In genomic region chr3:45534580-45535080, GRCh38 we compare ENCODE assay signal across 14 cellular contexts.
"Had no signal": no experiment of that assay in that cellular context is flagged by ENCODE, and none has a peak within 500 bp of the region (broad histone marks: within the 10 kb centered on the region; RNA-seq: fewer than 3 reads in every experiment).

No MANE protein-coding gene starts in this region.

- H3K36me3 ChIP-seq: ovary, thoracic aorta had no signal

- H3K4me3 Mint-ChIP-seq: activated naive CD8-positive, alpha-beta T cell treated with anti-CD3 and anti-CD28 coated beads for 36 hours; activated T-helper 1 cell treated with anti-CD3 and anti-CD28 coated beads, Interleukin-12 subunit alpha, Interleukin-12 subunit beta, Interleukin-2, Interleukin-4 antibody, amounts not matched to agents 30 ng/mL and 10 ng/mL and 1 ng/mL, durations not matched to agents 14 hours and 24 hours and 36 hours; mesothelial cell of epicardium; neural crest cell; stimulated activated naive CD8-positive, alpha-beta T cell treated with anti-CD3 and anti-CD28 coated beads, Interleukin-15, amount 100 ng/mL, for 72 hours had no signal

- H3K4me3 ChIP-seq: ovary, thoracic aorta had no signal

- H3K9me3 Mint-ChIP-seq: activated naive CD8-positive, alpha-beta T cell treated with anti-CD3 and anti-CD28 coated beads for 36 hours; activated T-helper 1 cell treated with anti-CD3 and anti-CD28 coated beads, Interleukin-12 subunit alpha, Interleukin-12 subunit beta, Interleukin-2, Interleukin-4 antibody, amounts not matched to agents 30 ng/mL and 10 ng/mL and 1 ng/mL, durations not matched to agents 14 hours and 24 hours and 36 hours; mesothelial cell of epicardium; neural crest cell; stimulated activated naive CD8-positive, alpha-beta T cell treated with anti-CD3 and anti-CD28 coated beads, Interleukin-15, amount 100 ng/mL, for 72 hours had no signal

- H3K27ac Mint-ChIP-seq: activated naive CD8-positive, alpha-beta T cell treated with anti-CD3 and anti-CD28 coated beads for 36 hours; activated T-helper 1 cell treated with anti-CD3 and anti-CD28 coated beads, Interleukin-12 subunit alpha, Interleukin-12 subunit beta, Interleukin-2, Interleukin-4 antibody, amounts not matched to agents 30 ng/mL and 10 ng/mL and 1 ng/mL, durations not matched to agents 14 hours and 24 hours and 36 hours; mesothelial cell of epicardium had no signal

- H3K27ac ChIP-seq: brain microvascular endothelial cell, ovary, thoracic aorta had no signal

- H3K9me3 ChIP-seq: ovary, thoracic aorta had no signal

- H3K27me3 ChIP-seq: brain microvascular endothelial cell, ovary had no signal

- ATAC-seq: activated CD4-positive, CD25-positive, alpha-beta regulatory T cell treated with anti-CD3 and anti-CD28 coated beads, Interleukin-2, amount 50 U/mL, for 24 hours; stimulated activated naive CD8-positive, alpha-beta T cell treated with anti-CD3 and anti-CD28 coated beads, Interleukin-15, amount 100 ng/mL, for 72 hours had no signal

- H3K27me3 Mint-ChIP-seq: activated naive CD8-positive, alpha-beta T cell treated with anti-CD3 and anti-CD28 coated beads for 36 hours; stimulated activated naive CD8-positive, alpha-beta T cell treated with anti-CD3 and anti-CD28 coated beads, Interleukin-15, amount 100 ng/mL, for 72 hours had no signal

- H3K4me1 Mint-ChIP-seq: activated naive CD8-positive, alpha-beta T cell treated with anti-CD3 and anti-CD28 coated beads for 36 hours; stimulated activated naive CD8-positive, alpha-beta T cell treated with anti-CD3 and anti-CD28 coated beads, Interleukin-15, amount 100 ng/mL, for 72 hours had no signal

- DNase-seq: activated naive CD8-positive, alpha-beta T cell treated with anti-CD3 and anti-CD28 coated beads for 36 hours; amygdala; brain microvascular endothelial cell; cortex of kidney; effector CD8-positive, alpha-beta T cell; islet precursor cell; ovary; stimulated activated CD4-positive, alpha-beta T cell treated with anti-CD3 and anti-CD28 coated beads, Interleukin-1b, Interleukin-23, amount 100 ng/mL, for 48 hours; stimulated activated naive CD8-positive, alpha-beta T cell treated with anti-CD3 and anti-CD28 coated beads, Interleukin-15, amount 100 ng/mL, for 72 hours had no signal
